ENCODE assay signal across 10 cellular contexts in the genomic region with DNA sequence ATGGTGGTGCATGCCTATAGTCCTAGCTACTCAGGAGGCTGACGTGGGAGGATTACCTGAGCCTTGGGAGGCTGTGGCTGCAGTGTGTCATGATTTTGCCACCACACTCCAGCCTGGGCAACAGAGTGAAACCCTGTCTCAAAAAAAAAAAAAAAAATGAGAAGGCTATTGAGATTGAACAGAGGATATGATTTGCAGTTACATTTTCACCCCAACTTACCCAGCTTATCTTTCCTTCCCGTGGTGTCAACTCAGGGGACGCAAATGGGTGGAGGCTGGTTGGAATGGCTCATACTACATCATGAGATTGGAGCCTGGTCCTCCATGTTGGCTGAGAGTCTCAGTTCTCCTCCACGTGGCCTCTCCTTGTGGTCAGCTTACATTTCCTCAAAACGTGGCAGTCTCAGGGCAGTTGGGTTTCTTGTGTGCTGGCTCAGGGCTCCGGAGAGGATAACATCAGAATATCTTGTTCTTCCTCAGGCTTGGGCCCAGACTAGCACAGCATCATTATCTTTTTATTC. TPM values are rescaled to one million over a fixed set of nuclear protein-coding genes. Genes with fewer than 3 reads are reported as not detected.
DNase-seq lines count a peak whose midpoint lies in the region; ATAC-seq and TF ChIP-seq lines count a peak whose summit lies in the region.
"Had no signal": no experiment of that assay in that cellular context is flagged by ENCODE, and none has a peak within 500 bp of the region (broad histone marks: within the 10 kb centered on the region; RNA-seq: fewer than 3 reads in every experiment).

No MANE protein-coding gene starts in this region.

- H3K27ac Mint-ChIP-seq in T-helper 1 cell treated with Interleukin-12 subunit alpha and Interleukin-12 subunit beta and Interleukin-4 antibody, amounts not matched to agents 30 μg/mL and 1 μg/mL, for 36 hours = peak overlapping the region; percentile 46
- peak overlapping the region; percentile 64 for H3K27ac Mint-ChIP-seq in activated naive CD8-positive, alpha-beta T cell

- no peak for TF ChIP-seq CTCF in left lung (IDR thresholded peaks at IDR 0.05)

- H3K27me3 ChIP-seq in left lung = no peaks in the 10 kb centered on the region

- peaks cover 0 to 27% of the 10 kb centered on the region in 2 donors for H3K4me1 ChIP-seq in left lung

- H3K27ac ChIP-seq in left lung (peak overlapping the region in 1 of 2 donors; percentile 84), substantia nigra (ENCODE audit: low read depth, low read length, poor library complexity, severe bottlenecking) (no peak overlapping the region)

- peaks cover 23% of the 10 kb centered on the region for H3K27me3 Mint-ChIP-seq in T-helper 1 cell treated with Interleukin-12 subunit alpha and Interleukin-12 subunit beta and Interleukin-4 antibody, amounts not matched to agents 30 μg/mL and 1 μg/mL, for 36 hours (ENCODE audit: low read depth)
- no peaks in the 10 kb centered on the region for H3K27me3 Mint-ChIP-seq in activated naive CD8-positive, alpha-beta T cell

- H3K4me3 ChIP-seq in left lung = no peak overlapping the region

- intact Hi-C loops in left lung (cut with DNase I) = no loop called here

- DNase-seq in T-helper 1 cell = no peak
- DNase-seq in left lung = peak in 1 of 2 donors; percentile 53
- DNase-seq in substantia nigra (lab: John Stamatoyannopoulos, UW) = peak in 29 of 49 donors; percentile 1 to 53 (median 18)
- DNase-seq in KG1 (lab: John Stamatoyannopoulos, UW) = no peak
- DNase-seq: activated CD4-positive, alpha-beta T cell treated with anti-CD3 and anti-CD28 coated beads, Interleukin-2, amount 50 U/mL, for 48 hours; cerebellar nuclear complex had no signal

- H3K9me3 Mint-ChIP-seq in T-helper 1 cell treated with Interleukin-12 subunit alpha and Interleukin-12 subunit beta and Interleukin-4 antibody, amounts not matched to agents 30 μg/mL and 1 μg/mL, for 36 hours = peaks cover 10% of the 10 kb centered on the region
- H3K9me3 Mint-ChIP-seq in activated naive CD8-positive, alpha-beta T cell (ENCODE audit: low read depth) = no peaks in the 10 kb centered on the region

- no peaks in the 10 kb centered on the region for H3K9me3 ChIP-seq in left lung

- H3K4me3 Mint-ChIP-seq in T-helper 1 cell treated with Interleukin-12 subunit alpha and Interleukin-12 subunit beta and Interleukin-4 antibody, amounts not matched to agents 30 μg/mL and 1 μg/mL, for 36 hours = no peak overlapping the region
- H3K4me3 Mint-ChIP-seq in activated naive CD8-positive, alpha-beta T cell = no peak overlapping the region

- H3K36me3 ChIP-seq in left lung = no peaks in the 10 kb centered on the region

- ATAC-seq in left lung (peak; percentile 78), GM18907 (IDR thresholded peaks at IDR 0.05; ENCODE audit: unreplicated experiment) (no peak), HG02763 (IDR thresholded peaks at IDR 0.05; ENCODE audit: unreplicated experiment) (no peak)

- peaks cover 19% of the 10 kb centered on the region for H3K36me3 Mint-ChIP-seq in T-helper 1 cell treated with Interleukin-12 subunit alpha and Interleukin-12 subunit beta and Interleukin-4 antibody, amounts not matched to agents 30 μg/mL and 1 μg/mL, for 36 hours (ENCODE audit: low read depth)
- H3K36me3 Mint-ChIP-seq in activated naive CD8-positive, alpha-beta T cell = no peaks in the 10 kb centered on the region

- peaks cover 62% of the 10 kb centered on the region for H3K4me1 Mint-ChIP-seq in T-helper 1 cell treated with Interleukin-12 subunit alpha and Interleukin-12 subunit beta and Interleukin-4 antibody, amounts not matched to agents 30 μg/mL and 1 μg/mL, for 36 hours (ENCODE audit: low read depth)
- peaks cover 69% of the 10 kb centered on the region for H3K4me1 Mint-ChIP-seq in activated naive CD8-positive, alpha-beta T cell (ENCODE audit: low read depth)

RNA-seq across cellular contexts. Expression of gene NSMCE1, which starts 17.2 kb away (rescaled TPM):
- total RNA-seq in left lung = 10 to 100 TPM; 48.6 to 52.7 TPM

RNA-seq across cellular contexts. Expression of gene IL4R, which starts 28.0 kb away (rescaled TPM):
- total RNA-seq in left lung = 100 to 1,000 TPM in 1 of 2 donors, 10 to 100 TPM in 1; 80.3 to 133 TPM

Comparison
In these comparisons a context has a peak if more than half of its experiments do, and no peak if none do; other contexts are left out.
1. DNase-seq: peak in substantia nigra (29 of 49); none in T-helper 1 cell (0 of 5) and KG1 (single experiment).